In genomic region chr5:129125819-129126218, GRCh38 we compare ENCODE assay signal across 9 cellular contexts. TPM values are rescaled to one million over a fixed set of nuclear protein-coding genes. Genes with fewer than 3 reads are reported as not detected.
DNase-seq lines count a peak whose midpoint lies in the region; ATAC-seq and TF ChIP-seq lines count a peak whose summit lies in the region.
"Had no signal": no experiment of that assay in that cellular context is flagged by ENCODE, and none has a peak within 500 bp of the region (broad histone marks: within the 10 kb centered on the region; RNA-seq: fewer than 3 reads in every experiment).

No MANE protein-coding gene starts in this region.

- intact Hi-C loops in CD8-positive, alpha-beta T cell (cut with DNase I, micrococcal nuclease) = no loop called here

- ATAC-seq in CD8-positive, alpha-beta T cell = no peak
- ATAC-seq in GM19351 (IDR thresholded peaks at IDR 0.05; ENCODE audit: unreplicated experiment) (peak; percentile 72), HG03097 (IDR thresholded peaks at IDR 0.05; ENCODE audit: low FRiP score, unreplicated experiment) (peak; percentile 80), foreskin keratinocyte (no peak)
- ATAC-seq in activated T-helper 17 cell treated with anti-CD3 and anti-CD28 coated beads, Interleukin-2, amount 50 U/mL, for 72 hours (replicated peaks) = peak; percentile 78

- TF ChIP-seq CTCF in CD8-positive, alpha-beta T cell (IDR thresholded peaks at IDR 0.05) = no peak
- TF ChIP-seq CTCF in foreskin keratinocyte (conservative IDR thresholded peaks at IDR 0.05) (no peak), mesothelial cell of epicardium (IDR thresholded peaks at IDR 0.05; ENCODE audit: unreplicated experiment) (no peak)

- POLR2A ChIA-PET in CD8-positive, alpha-beta T cell (lab: Charles Lee) = interaction anchor here (1.1 kb wide), 1 partner anchor 31 kb away, joined by 8 read pairs; the partner anchor contains the start of gene ISOC1

- no peaks in the 10 kb centered on the region for H3K27me3 ChIP-seq in CD8-positive, alpha-beta T cell (ENCODE audit: insufficient read depth, low read length)
- no peaks in the 10 kb centered on the region for H3K27me3 ChIP-seq in foreskin keratinocyte
- H3K27me3 ChIP-seq: heart left ventricle had no signal

- H3K4me3 ChIP-seq in CD8-positive, alpha-beta T cell (ENCODE audit: low read depth, low read length) = no peak overlapping the region

- H3K4me1 Mint-ChIP-seq in CD8-positive, alpha-beta T cell (ENCODE audit: low read depth) = peaks cover 10% of the 10 kb centered on the region
- H3K4me1 Mint-ChIP-seq in activated T-helper 17 cell treated with anti-CD3 and anti-CD28 coated beads, Interleukin-2, amount 50 U/mL, for 72 hours = peaks cover 11% of the 10 kb centered on the region
- H3K4me1 Mint-ChIP-seq in mesothelial cell of epicardium = peaks cover 10% of the 10 kb centered on the region

- H3K27ac Mint-ChIP-seq in CD8-positive, alpha-beta T cell = peak overlapping the region; percentile 86
- H3K27ac Mint-ChIP-seq in activated T-helper 17 cell treated with anti-CD3 and anti-CD28 coated beads, Interleukin-2, amount 50 U/mL, for 72 hours = peak overlapping the region; percentile 88
- no peak overlapping the region for H3K27ac Mint-ChIP-seq in mesothelial cell of epicardium

- no peak for DNase-seq in CD8-positive, alpha-beta T cell
- DNase-seq in NCI-H82 (lab: John Stamatoyannopoulos, UW) (no peak), foreskin keratinocyte (no peak), NAMALWA (ENCODE audit: low spot score) (no peak), mesothelial cell of epicardium (ENCODE audit: low spot score in 2 of 2, unreplicated experiment in 2 of 2) (no peak)
- DNase-seq: heart left ventricle had no signal

- peaks cover 3% of the 10 kb centered on the region for H3K4me1 ChIP-seq in CD8-positive, alpha-beta T cell (ENCODE audit: insufficient read depth, low read length)
- H3K4me1 ChIP-seq in foreskin keratinocyte = no peaks in the 10 kb centered on the region

- H3K36me3 Mint-ChIP-seq in CD8-positive, alpha-beta T cell = no peaks in the 10 kb centered on the region
- no peaks in the 10 kb centered on the region for H3K36me3 Mint-ChIP-seq in activated T-helper 17 cell treated with anti-CD3 and anti-CD28 coated beads, Interleukin-2, amount 50 U/mL, for 72 hours (ENCODE audit: low read depth)
- no peaks in the 10 kb centered on the region for H3K36me3 Mint-ChIP-seq in mesothelial cell of epicardium

- H3K27ac ChIP-seq in CD8-positive, alpha-beta T cell (ENCODE audit: low read depth, low read length) = no peak overlapping the region
- H3K27ac ChIP-seq in foreskin keratinocyte = no peak overlapping the region

- H3K9me3 Mint-ChIP-seq in CD8-positive, alpha-beta T cell = no peaks in the 10 kb centered on the region
- H3K9me3 Mint-ChIP-seq in activated T-helper 17 cell treated with anti-CD3 and anti-CD28 coated beads, Interleukin-2, amount 50 U/mL, for 72 hours = no peaks in the 10 kb centered on the region
- H3K9me3 Mint-ChIP-seq in mesothelial cell of epicardium = no peaks in the 10 kb centered on the region

- H3K36me3 ChIP-seq in CD8-positive, alpha-beta T cell (ENCODE audit: insufficient read depth, low read length) = no peaks in the 10 kb centered on the region
- H3K36me3 ChIP-seq: heart left ventricle had no signal

- H3K27me3 Mint-ChIP-seq in CD8-positive, alpha-beta T cell (ENCODE audit: low read depth) = no peaks in the 10 kb centered on the region
- H3K27me3 Mint-ChIP-seq in activated T-helper 17 cell treated with anti-CD3 and anti-CD28 coated beads, Interleukin-2, amount 50 U/mL, for 72 hours = no peaks in the 10 kb centered on the region
- no peaks in the 10 kb centered on the region for H3K27me3 Mint-ChIP-seq in mesothelial cell of epicardium (ENCODE audit: low read depth)

- peak overlapping the region; percentile 56 for H3K4me3 Mint-ChIP-seq in CD8-positive, alpha-beta T cell
- peak overlapping the region; percentile 74 for H3K4me3 Mint-ChIP-seq in activated T-helper 17 cell treated with anti-CD3 and anti-CD28 coated beads, Interleukin-2, amount 50 U/mL, for 72 hours
- no peak overlapping the region for H3K4me3 Mint-ChIP-seq in mesothelial cell of epicardium

- H3K9me3 ChIP-seq in CD8-positive, alpha-beta T cell (ENCODE audit: low read length) = no peaks in the 10 kb centered on the region
- H3K9me3 ChIP-seq: heart left ventricle had no signal

- CTCF ChIA-PET in CD8-positive, alpha-beta T cell (lab: Charles Lee) = interaction anchor here (0.6 to 2.0 kb wide), 3 partner anchors 8 to 195 kb away, joined by 3 to 9 read pairs (median 4); partner anchors contain the start of gene ISOC1

RNA-seq across cellular contexts. Expression of gene ISOC1, which starts 31.3 kb away (rescaled TPM):
- 1 to 10 TPM; 9.7 to 9.8 TPM for total RNA-seq in CD8-positive, alpha-beta T cell
- 10 to 100 TPM; 14.4 to 24.1 TPM for total RNA-seq in activated T-helper 17 cell treated with anti-CD3 and anti-CD28 coated beads, Interleukin-2, amount 50 U/mL, for 72 hours
- 21.7 and 25.7 TPM in 2 replicates for total RNA-seq in foreskin keratinocyte
- polyA plus RNA-seq in foreskin keratinocyte = 15.1 and 18.9 TPM in 2 replicates
- 31.2 to 32.7 TPM (median 32.5 TPM) in 3 replicates for total RNA-seq in mesothelial cell of epicardium

Comparison
In these comparisons a context has a peak if more than half of its experiments do, and no peak if none do; other contexts are left out.
1. ATAC-seq: peak in GM19351 (single experiment), HG03097 (single experiment) and activated T-helper 17 cell treated with anti-CD3 and anti-CD28 coated beads, Interleukin-2, amount 50 U/mL, for 72 hours (single experiment); none in CD8-positive, alpha-beta T cell (single experiment) and foreskin keratinocyte (single experiment).